11 cellular contexts compared by ENCODE assay signal in the genomic region with DNA sequence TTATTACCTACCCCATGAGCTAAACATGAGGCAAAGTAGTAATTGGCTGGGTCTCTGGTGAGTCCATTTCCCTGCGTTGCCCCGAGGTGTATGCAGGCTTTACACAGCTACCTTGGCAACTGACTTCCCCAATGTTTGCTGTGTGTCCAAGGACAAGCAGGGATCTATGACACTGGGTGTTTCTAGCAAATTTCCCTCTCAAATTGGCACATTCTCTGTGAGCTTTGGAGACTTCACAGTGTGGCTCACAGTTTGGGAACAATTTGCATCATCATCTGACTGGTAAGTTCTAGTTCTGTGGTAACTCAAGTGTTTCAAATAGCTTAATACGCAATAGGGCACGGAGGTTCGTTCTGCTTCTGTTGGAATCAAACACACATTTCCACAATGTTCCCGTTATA. TPM values are rescaled to one million over a fixed set of nuclear protein-coding genes. Genes with fewer than 3 reads are reported as not detected.
DNase-seq lines count a peak whose midpoint lies in the region; ATAC-seq and TF ChIP-seq lines count a peak whose summit lies in the region.
"Had no signal": no experiment of that assay in that cellular context is flagged by ENCODE, and none has a peak within 500 bp of the region (broad histone marks: within the 10 kb centered on the region; RNA-seq: fewer than 3 reads in every experiment).

No MANE protein-coding gene starts in this region.

- H3K18ac ChIP-seq in IMR-90 (ENCODE audit: low read depth, low read length): peak overlapping the region; percentile 38; the same call in 1 of the 2 replicates

- H4K20me1 ChIP-seq in IMR-90 (ENCODE audit: insufficient read depth, low read length): peaks cover 27% of the 10 kb centered on the region; the same call in 1 of the 2 replicates

- intact Hi-C loops in IMR-90 (cut with micrococcal nuclease): no loop called here

- 0 out of 2 replicates have a peak overlapping the region, but pooled peaks have one; percentile 21 for H4K91ac ChIP-seq in IMR-90 (ENCODE audit: insufficient read depth, low read depth, low read length)

- H3K4me1 ChIP-seq in IMR-90 (ENCODE audit: control insufficient read depth, insufficient read depth, low read length) (peaks cover 9% of the 10 kb centered on the region), suprapubic skin (peaks cover 35% of the 10 kb centered on the region)

- TF ChIP-seq POLR2A in IMR-90 (IDR thresholded peaks at IDR 0.05; ENCODE audit: low read depth, low read length): no peak
- no peak for TF ChIP-seq POLR2A in suprapubic skin (IDR thresholded peaks at IDR 0.05)

- 0 out of 2 replicates have a peak, but pooled peaks cover 14% of the 10 kb centered on the region for H3K9me1 ChIP-seq in IMR-90 (ENCODE audit: insufficient read depth, low read length)

- H2BK15ac ChIP-seq in IMR-90 (ENCODE audit: low read depth, low read length): no peak overlapping the region

- peak overlapping the region; percentile 43; the same call in 1 of the 2 replicates for H2AK5ac ChIP-seq in IMR-90 (ENCODE audit: low read depth, low read length)

- H3K36me3 ChIP-seq in IMR-90 (ENCODE audit: control insufficient read depth, insufficient read depth, low read length): peaks cover 21% of the 10 kb centered on the region
- peaks cover 11% of the 10 kb centered on the region for H3K36me3 ChIP-seq in suprapubic skin

- no peak overlapping the region for H3K4me3 Mint-ChIP-seq in stimulated activated effector memory CD8-positive, alpha-beta T cell treated with anti-CD3 and anti-CD28 coated beads, Interleukin-12 subunit alpha, Interleukin-12 subunit beta, amount 100 ng/mL, for 72 hours
- H3K4me3 Mint-ChIP-seq: naive thymus-derived CD8-positive, alpha-beta T cell had no signal

- TF ChIP-seq EP300 in suprapubic skin (IDR thresholded peaks at IDR 0.05): no peak

- no peaks in the 10 kb centered on the region for H3K4me1 Mint-ChIP-seq in stimulated activated effector memory CD8-positive, alpha-beta T cell treated with anti-CD3 and anti-CD28 coated beads, Interleukin-12 subunit alpha, Interleukin-12 subunit beta, amount 100 ng/mL, for 72 hours

- H3K27me3 ChIP-seq in IMR-90 (ENCODE audit: control insufficient read depth, insufficient read depth, low read length) (no peaks in the 10 kb centered on the region), suprapubic skin (no peaks in the 10 kb centered on the region)

- no peak for TF ChIP-seq RAD21 in IMR-90 (IDR thresholded peaks at IDR 0.05; ENCODE audit: low read length)

- no peak overlapping the region for H3K23ac ChIP-seq in IMR-90 (ENCODE audit: low read depth, low read length)

- H3K27ac ChIP-seq in IMR-90 (ENCODE audit: insufficient read depth, low read length) (peak overlapping the region; percentile 22; the same call in 1 of the 2 replicates), suprapubic skin (peak overlapping the region; percentile 78)

- H3K9me3 Mint-ChIP-seq in stimulated activated effector memory CD8-positive, alpha-beta T cell treated with anti-CD3 and anti-CD28 coated beads, Interleukin-12 subunit alpha, Interleukin-12 subunit beta, amount 100 ng/mL, for 72 hours: no peaks in the 10 kb centered on the region

- no peaks in the 10 kb centered on the region for H3K9me3 ChIP-seq in IMR-90 (ENCODE audit: control insufficient read depth, insufficient read depth, low read length)
- H3K9me3 ChIP-seq in suprapubic skin: no peaks in the 10 kb centered on the region

- no peak overlapping the region for H2AK9ac ChIP-seq in IMR-90 (replicated peaks; ENCODE audit: low read depth, low read length, poor library complexity)

- H2BK5ac ChIP-seq in IMR-90 (ENCODE audit: low read depth, low read length, poor library complexity, severe bottlenecking): no peak overlapping the region

- DNase-seq in IMR-90 (no peak), astrocyte of the spinal cord (ENCODE audit: low read depth, low spot score) (peak; percentile 29), kidney tubule cell (ENCODE audit: low spot score) (peak; percentile 49), suprapubic skin (ENCODE audit: low spot score in 2 of 2) (no peak), NCI-H1105 (lab: John Stamatoyannopoulos, UW) (no peak), putamen (ENCODE audit: low spot score) (no peak), cerebellar cortex (ENCODE audit: low spot score) (no peak)
- DNase-seq in stimulated activated effector memory CD8-positive, alpha-beta T cell treated with anti-CD3 and anti-CD28 coated beads, Interleukin-12 subunit alpha, Interleukin-12 subunit beta, amount 100 ng/mL, for 72 hours (ENCODE audit: low spot score in 2 of 2): no peak
- DNase-seq: activated CD4-positive, CD25-positive, alpha-beta regulatory T cell; activated naive CD4-positive, alpha-beta T cell treated with Interleukin-2 at 50 U/mL for 16 hours; naive thymus-derived CD8-positive, alpha-beta T cell had no signal

- no peak overlapping the region for H3K56ac ChIP-seq in IMR-90 (ENCODE audit: extremely low read depth, insufficient read depth, low read length)

- no peak for TF ChIP-seq CTCF in IMR-90 (conservative IDR thresholded peaks at IDR 0.05; ENCODE audit: low read depth, low read length)
- no peak for TF ChIP-seq CTCF in astrocyte of the spinal cord (IDR thresholded peaks at IDR 0.05; ENCODE audit: low read depth, low read length)
- no peak for TF ChIP-seq CTCF in suprapubic skin (IDR thresholded peaks at IDR 0.05)

- no peaks in the 10 kb centered on the region for H3K36me3 Mint-ChIP-seq in stimulated activated effector memory CD8-positive, alpha-beta T cell treated with anti-CD3 and anti-CD28 coated beads, Interleukin-12 subunit alpha, Interleukin-12 subunit beta, amount 100 ng/mL, for 72 hours

- H2AFZ ChIP-seq in IMR-90 (replicated peaks; ENCODE audit: low read length, poor library complexity): no peak overlapping the region

- no peak overlapping the region; a peak in 1 of 4 replicates for H4K8ac ChIP-seq in IMR-90 (ENCODE audit: low read depth in 2 of 2, low read length in 2 of 2)

- 57% methylated on average over 2 of the region's 6 CpGs; no CpG with 5 or more reads in 1 of the 2 experiments for WGBS in IMR-90 (ENCODE audit: extremely low coverage in 2 of 2, insufficient read length in 1 of 2), 2 experiments
- WGBS in suprapubic skin: 54% methylated on average over 6 of the region's 6 CpGs

- no peak overlapping the region for H2BK20ac ChIP-seq in IMR-90 (ENCODE audit: low read depth, low read length)

- peaks cover 3 to 61% of the 10 kb centered on the region in 2 experiments; a peak in 3 of 4 replicates for H3K79me1 ChIP-seq in IMR-90 (ENCODE audit: low read depth in 1 of 2, low read length in 2 of 2)

- no TSS peak for BruUV-seq in IMR-90 (replicated peaks; lab: Mats Ljungman, UMichigan)

- no peak overlapping the region for H3K9ac ChIP-seq in IMR-90 (ENCODE audit: low read depth, low read length)

- H3K4me3 ChIP-seq in IMR-90 (ENCODE audit: insufficient read depth, low read depth, low read length) (no peak overlapping the region), astrocyte of the spinal cord (ENCODE audit: low read depth, low read length) (no peak overlapping the region), suprapubic skin (peak overlapping the region; percentile 26)

- in situ Hi-C loops in IMR-90 (cut with MboI; ENCODE audit: low sequenced_read_pairs): no loop called here
- in situ Hi-C loops in astrocyte of the spinal cord (cut with HindIII; ENCODE audit: low sequenced_read_pairs): no loop called here

- no peak overlapping the region; the same call in 1 of the 2 replicates for H3K4me2 ChIP-seq in IMR-90 (ENCODE audit: low read depth, low read length)

- no peak for ATAC-seq in IMR-90 (ENCODE audit: low read depth)
- no peak for ATAC-seq in stimulated activated effector memory CD8-positive, alpha-beta T cell treated with anti-CD3 and anti-CD28 coated beads, Interleukin-12 subunit alpha, Interleukin-12 subunit beta, amount 100 ng/mL, for 72 hours
- ATAC-seq: naive thymus-derived CD8-positive, alpha-beta T cell had no signal

- POLR2A ChIA-PET in IMR-90 (lab: Charles Lee; ENCODE audit: unreplicated experiment): no interaction called here

- dilution Hi-C loops in IMR-90 (cut with HindIII; ENCODE audit: low sequenced_read_pairs, unreplicated experiment): no loop called here

- CTCF ChIA-PET in IMR-90 (lab: Yijun Ruan, JAX): interaction anchor here (0.6 to 1.8 kb wide), 5 partner anchors 9 to 160 kb away, joined by 3 to 7 read pairs (median 5); no protein-coding TSS in a partner anchor

- no peak overlapping the region for H3K4ac ChIP-seq in IMR-90 (ENCODE audit: low read depth, low read length)

- H4K5ac ChIP-seq in IMR-90 (ENCODE audit: low read depth, low read length): no peak overlapping the region; the same call in 1 of the 2 replicates

- no peak overlapping the region for H2BK120ac ChIP-seq in IMR-90 (ENCODE audit: low read depth, low read length)

- H3K27ac Mint-ChIP-seq in stimulated activated effector memory CD8-positive, alpha-beta T cell treated with anti-CD3 and anti-CD28 coated beads, Interleukin-12 subunit alpha, Interleukin-12 subunit beta, amount 100 ng/mL, for 72 hours: no peak overlapping the region

- H3K14ac ChIP-seq in IMR-90 (replicated peaks; ENCODE audit: low read depth, low read length): no peak overlapping the region

TF ChIP-seq in IMR-90, 13 proteins besides CTCF, POLR2A, EP300 and RAD21:
- TF ChIP-seq FOS (IDR thresholded peaks at IDR 0.05; ENCODE audit: low read depth, low read length) (no peak), MXI1 (IDR thresholded peaks at IDR 0.05; ENCODE audit: borderline replicate concordance, low read depth, low read length) (no peak), SMC3 (IDR thresholded peaks at IDR 0.05; ENCODE audit: low read depth, low read length) (no peak), RCOR1 (IDR thresholded peaks at IDR 0.05; ENCODE audit: insufficient replicate concordance, low read length) (no peak), BHLHE40 (IDR thresholded peaks at IDR 0.05; ENCODE audit: low read depth, low read length) (no peak), CEBPB (IDR thresholded peaks at IDR 0.05; ENCODE audit: low read depth, low read length) (no peak)
TF ChIP-seq in IMR-90: peak in this region for 0.

RNA-seq across cellular contexts. Expression of a gene that starts 12.5 kb away (rescaled TPM):
- 74.7 and 108 TPM in 2 replicates for total RNA-seq in IMR-90 (2012; rRNA removed)
- 76.1 and 79.7 TPM in 2 replicates for polyA plus RNA-seq in IMR-90 (2012; rRNA removed)
- polyA plus RNA-seq in IMR-90 (2012; cell fraction: cytosol; rRNA removed): 127 and 153 TPM in 2 replicates
- 46.1 and 57.3 TPM in 2 replicates for polyA plus RNA-seq in IMR-90 (2012; cell fraction: nucleus; rRNA removed; ENCODE audit: low replicate concordance)
- total RNA-seq in suprapubic skin: 100 to 1,000 TPM; 106 to 269 (median 210) TPM
- total RNA-seq: naive thymus-derived CD8-positive, alpha-beta T cell had no signal
- polyA plus RNA-seq: naive thymus-derived CD8-positive, alpha-beta T cell had no signal

Comparison
In these comparisons a context has a peak if more than half of its experiments do, and no peak if none do; other contexts are left out.
1. DNase-seq: peak in astrocyte of the spinal cord (single experiment) and kidney tubule cell (single experiment); none in IMR-90 (single experiment), suprapubic skin (0 of 2), NCI-H1105 (single experiment), putamen (single experiment), stimulated activated effector memory CD8-positive, alpha-beta T cell treated with anti-CD3 and anti-CD28 coated beads, Interleukin-12 subunit alpha, Interleukin-12 subunit beta, amount 100 ng/mL, for 72 hours (0 of 2) and cerebellar cortex (single experiment).